In genomic region chr4:73311428-73311827, GRCh38 we compare ENCODE assay signal across 9 cellular contexts. TPM values are rescaled to one million over a fixed set of nuclear protein-coding genes. Genes with fewer than 3 reads are reported as not detected.
A peak's percentile ranks its signal among the peaks of the same experiment; 100 is the strongest.
DNase-seq lines count a peak whose midpoint lies in the region; ATAC-seq and TF ChIP-seq lines count a peak whose summit lies in the region.
"Had no signal": no experiment of that assay in that cellular context is flagged by ENCODE, and none has a peak within 500 bp of the region (broad histone marks: within the 10 kb centered on the region; RNA-seq: fewer than 3 reads in every experiment).

No MANE protein-coding gene starts in this region.

- TF ChIP-seq CTCF in prostate gland (IDR thresholded peaks at IDR 0.05), result peak in 3 of 4 experiments; percentile 33 to 46 (median 40)

- intact Hi-C loops in prostate gland (cut with DNase I), result loop anchor here (5.0 kb wide), 1 partner anchor 341 kb away; no protein-coding TSS in a partner anchor

- no peaks in the 10 kb centered on the region for H3K4me1 ChIP-seq in prostate gland (replicated peaks)

- no peaks in the 10 kb centered on the region for H3K27me3 ChIP-seq in prostate gland (replicated peaks; ENCODE audit: insufficient read depth)
- H3K27me3 ChIP-seq: BLaER1 treated with 17β-estradiol and CSF1 and Interleukin-3, amounts not matched to agents 10 nM and 100 nM had no signal

- peak; percentile 7 for DNase-seq in DMS79 treated with DMSO at 0.1 percent for 48 hours (lab: John Stamatoyannopoulos, UW)
- no peak for DNase-seq in DMS79 (lab: John Stamatoyannopoulos, UW)
- DNase-seq in NCI-H2029 (lab: John Stamatoyannopoulos, UW), result peak; percentile 2
- DNase-seq in dermis blood vessel endothelial cell, result peak; percentile 48
- DNase-seq in prostate gland (ENCODE audit: low spot score), result no peak
- DNase-seq in NCI-H226, result no peak

- H3K27ac ChIP-seq in prostate gland, result no peak overlapping the region
- H3K27ac ChIP-seq: BLaER1 treated with 17β-estradiol and CSF1 and Interleukin-3, amounts not matched to agents 10 nM and 100 nM had no signal

- H3K4me3 ChIP-seq in prostate gland, result no peak overlapping the region
- H3K4me3 ChIP-seq: BLaER1 treated with 17β-estradiol and CSF1 and Interleukin-3, amounts not matched to agents 10 nM and 100 nM had no signal

- H3K36me3 ChIP-seq in prostate gland, result no peaks in the 10 kb centered on the region
- H3K36me3 ChIP-seq: BLaER1 treated with 17β-estradiol and CSF1 and Interleukin-3, amounts not matched to agents 10 nM and 100 nM had no signal

- no peak for TF ChIP-seq POLR2A in prostate gland (IDR thresholded peaks at IDR 0.05)
- TF ChIP-seq POLR2A in GM18505 (IDR thresholded peaks at IDR 0.05; ENCODE audit: borderline replicate concordance, extremely low read depth, insufficient read depth, insufficient read length), result no peak

- ATAC-seq in GM19467 (IDR thresholded peaks at IDR 0.05; ENCODE audit: unreplicated experiment), result no peak
- no peak for ATAC-seq in GM18505 (IDR thresholded peaks at IDR 0.05; ENCODE audit: unreplicated experiment)

- H3K9me3 ChIP-seq in prostate gland, result no peaks in the 10 kb centered on the region

RNA-seq across cellular contexts. Expression of gene ANKRD17, which starts 52.8 kb away (rescaled TPM):
- 56.0 and 90.3 TPM in 2 replicates for total RNA-seq in dermis blood vessel endothelial cell
- 10 to 100 TPM; 63.3 to 65.0 TPM for total RNA-seq in prostate gland

Comparison
In these comparisons a context has a peak if more than half of its experiments do, and no peak if none do; other contexts are left out.
1. DNase-seq: peak in DMS79 treated with DMSO at 0.1 percent for 48 hours (single experiment), NCI-H2029 (single experiment) and dermis blood vessel endothelial cell (single experiment); none in DMS79 (single experiment), prostate gland (single experiment) and NCI-H226 (single experiment).